ENCODE assay signal across 2 cellular contexts in the genomic region with DNA sequence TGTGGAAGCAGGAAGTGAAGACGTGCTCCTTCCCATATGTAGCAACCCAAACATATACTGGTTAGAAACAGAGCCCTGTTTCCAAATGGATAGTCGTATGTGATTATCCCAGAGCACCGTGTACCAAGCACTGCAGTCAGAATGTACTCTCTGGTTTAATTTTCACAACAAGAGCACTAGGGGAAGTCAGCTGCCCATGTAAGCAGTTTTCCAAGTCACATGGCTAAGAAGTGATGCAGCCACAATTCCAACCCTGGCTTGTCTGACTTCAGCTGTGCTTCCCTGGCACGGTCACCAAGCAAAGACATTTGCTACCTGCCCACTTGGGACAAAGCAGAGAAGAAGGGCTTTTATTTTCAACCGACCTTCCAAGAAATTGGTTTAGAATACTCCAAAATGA.
TF ChIP-seq lines count a peak whose summit lies in the region.

No MANE protein-coding gene starts in this region.

TF ChIP-seq in SK-N-SH treated with all-trans-retinoic acid at 6 μM for 48 hours, 23 proteins besides CTCF, POLR2A, EP300 and RAD21 (continued from another document):
- TF ChIP-seq SNAI2 (CRISPR knock-in tag; IDR thresholded peaks at IDR 0.05) (no peak), OSR1 (CRISPR knock-in tag; IDR thresholded peaks at IDR 0.05) (no peak), CREB5 (CRISPR knock-in tag; IDR thresholded peaks at IDR 0.05; ENCODE audit: low read depth) (no peak), ZNF70 (CRISPR knock-in tag; IDR thresholded peaks at IDR 0.05) (no peak), PPARA (CRISPR knock-in tag; IDR thresholded peaks at IDR 0.05; ENCODE audit: borderline replicate concordance) (no peak), TCF4 (CRISPR knock-in tag; IDR thresholded peaks at IDR 0.05; ENCODE audit: borderline replicate concordance) (no peak), ZNF8 (CRISPR knock-in tag; IDR thresholded peaks at IDR 0.05) (no peak), ZFP3 (CRISPR knock-in tag; IDR thresholded peaks at IDR 0.05) (no peak)
- TF ChIP-seq, protein P1, sequence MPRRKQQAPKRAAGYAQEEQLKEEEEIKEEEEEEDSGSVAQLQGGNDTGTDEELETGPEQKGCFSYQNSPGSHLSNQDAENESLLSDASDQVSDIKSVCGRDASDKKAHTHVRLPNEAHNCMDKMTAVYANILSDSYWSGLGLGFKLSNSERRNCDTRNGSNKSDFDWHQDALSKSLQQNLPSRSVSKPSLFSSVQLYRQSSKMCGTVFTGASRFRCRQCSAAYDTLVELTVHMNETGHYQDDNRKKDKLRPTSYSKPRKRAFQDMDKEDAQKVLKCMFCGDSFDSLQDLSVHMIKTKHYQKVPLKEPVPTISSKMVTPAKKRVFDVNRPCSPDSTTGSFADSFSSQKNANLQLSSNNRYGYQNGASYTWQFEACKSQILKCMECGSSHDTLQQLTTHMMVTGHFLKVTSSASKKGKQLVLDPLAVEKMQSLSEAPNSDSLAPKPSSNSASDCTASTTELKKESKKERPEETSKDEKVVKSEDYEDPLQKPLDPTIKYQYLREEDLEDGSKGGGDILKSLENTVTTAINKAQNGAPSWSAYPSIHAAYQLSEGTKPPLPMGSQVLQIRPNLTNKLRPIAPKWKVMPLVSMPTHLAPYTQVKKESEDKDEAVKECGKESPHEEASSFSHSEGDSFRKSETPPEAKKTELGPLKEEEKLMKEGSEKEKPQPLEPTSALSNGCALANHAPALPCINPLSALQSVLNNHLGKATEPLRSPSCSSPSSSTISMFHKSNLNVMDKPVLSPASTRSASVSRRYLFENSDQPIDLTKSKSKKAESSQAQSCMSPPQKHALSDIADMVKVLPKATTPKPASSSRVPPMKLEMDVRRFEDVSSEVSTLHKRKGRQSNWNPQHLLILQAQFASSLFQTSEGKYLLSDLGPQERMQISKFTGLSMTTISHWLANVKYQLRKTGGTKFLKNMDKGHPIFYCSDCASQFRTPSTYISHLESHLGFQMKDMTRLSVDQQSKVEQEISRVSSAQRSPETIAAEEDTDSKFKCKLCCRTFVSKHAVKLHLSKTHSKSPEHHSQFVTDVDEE (CRISPR knock-in tag; IDR thresholded peaks at IDR 0.05), result no peak
- TF ChIP-seq, protein P2, sequence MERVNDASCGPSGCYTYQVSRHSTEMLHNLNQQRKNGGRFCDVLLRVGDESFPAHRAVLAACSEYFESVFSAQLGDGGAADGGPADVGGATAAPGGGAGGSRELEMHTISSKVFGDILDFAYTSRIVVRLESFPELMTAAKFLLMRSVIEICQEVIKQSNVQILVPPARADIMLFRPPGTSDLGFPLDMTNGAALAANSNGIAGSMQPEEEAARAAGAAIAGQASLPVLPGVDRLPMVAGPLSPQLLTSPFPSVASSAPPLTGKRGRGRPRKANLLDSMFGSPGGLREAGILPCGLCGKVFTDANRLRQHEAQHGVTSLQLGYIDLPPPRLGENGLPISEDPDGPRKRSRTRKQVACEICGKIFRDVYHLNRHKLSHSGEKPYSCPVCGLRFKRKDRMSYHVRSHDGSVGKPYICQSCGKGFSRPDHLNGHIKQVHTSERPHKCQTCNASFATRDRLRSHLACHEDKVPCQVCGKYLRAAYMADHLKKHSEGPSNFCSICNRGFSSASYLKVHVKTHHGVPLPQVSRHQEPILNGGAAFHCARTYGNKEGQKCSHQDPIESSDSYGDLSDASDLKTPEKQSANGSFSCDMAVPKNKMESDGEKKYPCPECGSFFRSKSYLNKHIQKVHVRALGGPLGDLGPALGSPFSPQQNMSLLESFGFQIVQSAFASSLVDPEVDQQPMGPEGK (CRISPR knock-in tag; IDR thresholded peaks at IDR 0.05; ENCODE audit: borderline replicate concordance), result no peak
- TF ChIP-seq, protein P3, sequence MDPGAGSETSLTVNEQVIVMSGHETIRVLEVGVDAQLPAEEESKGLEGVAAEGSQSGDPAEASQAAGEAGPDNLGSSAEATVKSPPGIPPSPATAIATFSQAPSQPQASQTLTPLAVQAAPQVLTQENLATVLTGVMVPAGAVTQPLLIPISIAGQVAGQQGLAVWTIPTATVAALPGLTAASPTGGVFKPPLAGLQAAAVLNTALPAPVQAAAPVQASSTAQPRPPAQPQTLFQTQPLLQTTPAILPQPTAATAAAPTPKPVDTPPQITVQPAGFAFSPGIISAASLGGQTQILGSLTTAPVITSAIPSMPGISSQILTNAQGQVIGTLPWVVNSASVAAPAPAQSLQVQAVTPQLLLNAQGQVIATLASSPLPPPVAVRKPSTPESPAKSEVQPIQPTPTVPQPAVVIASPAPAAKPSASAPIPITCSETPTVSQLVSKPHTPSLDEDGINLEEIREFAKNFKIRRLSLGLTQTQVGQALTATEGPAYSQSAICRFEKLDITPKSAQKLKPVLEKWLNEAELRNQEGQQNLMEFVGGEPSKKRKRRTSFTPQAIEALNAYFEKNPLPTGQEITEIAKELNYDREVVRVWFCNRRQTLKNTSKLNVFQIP (CRISPR knock-in tag; IDR thresholded peaks at IDR 0.05; ENCODE audit: borderline replicate concordance, low read depth), result no peak

TF ChIP-seq in SK-N-SH, 30 proteins besides CTCF, POLR2A, EP300 and RAD21 (continued from another document):
- TF ChIP-seq, protein P4, sequence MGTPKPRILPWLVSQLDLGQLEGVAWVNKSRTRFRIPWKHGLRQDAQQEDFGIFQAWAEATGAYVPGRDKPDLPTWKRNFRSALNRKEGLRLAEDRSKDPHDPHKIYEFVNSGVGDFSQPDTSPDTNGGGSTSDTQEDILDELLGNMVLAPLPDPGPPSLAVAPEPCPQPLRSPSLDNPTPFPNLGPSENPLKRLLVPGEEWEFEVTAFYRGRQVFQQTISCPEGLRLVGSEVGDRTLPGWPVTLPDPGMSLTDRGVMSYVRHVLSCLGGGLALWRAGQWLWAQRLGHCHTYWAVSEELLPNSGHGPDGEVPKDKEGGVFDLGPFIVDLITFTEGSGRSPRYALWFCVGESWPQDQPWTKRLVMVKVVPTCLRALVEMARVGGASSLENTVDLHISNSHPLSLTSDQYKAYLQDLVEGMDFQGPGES (IDR thresholded peaks at IDR 0.05; ENCODE audit: low read depth, low read length), result no peak
- TF ChIP-seq FOXM1 (IDR thresholded peaks at IDR 0.05; ENCODE audit: low read depth) (no peak), MEF2A (IDR thresholded peaks at IDR 0.05; ENCODE audit: borderline replicate concordance, low read depth) (no peak)
